9 cellular contexts compared by ENCODE assay signal in genomic region chr6:55528624-55529023, GRCh38. TPM values are rescaled to one million over a fixed set of nuclear protein-coding genes. Genes with fewer than 3 reads are reported as not detected.
A peak's percentile ranks its signal among the peaks of the same experiment; 100 is the strongest.
DNase-seq lines count a peak whose midpoint lies in the region; ATAC-seq and TF ChIP-seq lines count a peak whose summit lies in the region.
"Had no signal": no experiment of that assay in that cellular context is flagged by ENCODE, and none has a peak within 500 bp of the region (broad histone marks: within the 10 kb centered on the region; RNA-seq: fewer than 3 reads in every experiment).

No MANE protein-coding gene starts in this region.

- no peak overlapping the region for H3K4me3 ChIP-seq in skeletal muscle cell (ENCODE audit: low read depth, low read length)
- no peak overlapping the region for H3K4me3 ChIP-seq in CD8-positive, alpha-beta T cell (ENCODE audit: low read depth, low read length)

- H3K4me3 Mint-ChIP-seq in activated T-helper 1 cell treated with anti-CD3 and anti-CD28 coated beads, Interleukin-12 subunit alpha, Interleukin-12 subunit beta, Interleukin-2, Interleukin-4 antibody, amounts not matched to agents 30 ng/mL and 10 ng/mL and 1 ng/mL, durations not matched to agents 14 hours and 24 hours and 36 hours, result no peak overlapping the region
- H3K4me3 Mint-ChIP-seq in CD8-positive, alpha-beta T cell, result no peak overlapping the region
- H3K4me3 Mint-ChIP-seq: central memory CD8-positive, alpha-beta T cell had no signal

- no peaks in the 10 kb centered on the region for H3K36me3 ChIP-seq in CD8-positive, alpha-beta T cell (ENCODE audit: insufficient read depth, low read length)

- no peaks in the 10 kb centered on the region for H3K4me1 Mint-ChIP-seq in activated T-helper 1 cell treated with anti-CD3 and anti-CD28 coated beads, Interleukin-12 subunit alpha, Interleukin-12 subunit beta, Interleukin-2, Interleukin-4 antibody, amounts not matched to agents 30 ng/mL and 10 ng/mL and 1 ng/mL, durations not matched to agents 14 hours and 24 hours and 36 hours (ENCODE audit: low read depth)
- no peaks in the 10 kb centered on the region for H3K4me1 Mint-ChIP-seq in CD8-positive, alpha-beta T cell (ENCODE audit: low read depth)
- H3K4me1 Mint-ChIP-seq: central memory CD8-positive, alpha-beta T cell had no signal

- H3K27ac Mint-ChIP-seq in activated T-helper 1 cell treated with anti-CD3 and anti-CD28 coated beads, Interleukin-12 subunit alpha, Interleukin-12 subunit beta, Interleukin-2, Interleukin-4 antibody, amounts not matched to agents 30 ng/mL and 10 ng/mL and 1 ng/mL, durations not matched to agents 14 hours and 24 hours and 36 hours, result no peak overlapping the region
- H3K27ac Mint-ChIP-seq in CD8-positive, alpha-beta T cell, result no peak overlapping the region

- peak; percentile 75 for ATAC-seq in GM19397 (IDR thresholded peaks at IDR 0.05; ENCODE audit: unreplicated experiment)
- no peak for ATAC-seq in CD8-positive, alpha-beta T cell

- intact Hi-C loops in activated T-helper 1 cell treated with anti-CD3 and anti-CD28 coated beads, Interleukin-12 subunit alpha, Interleukin-12 subunit beta, Interleukin-2, Interleukin-4 antibody, amounts not matched to agents 30 ng/mL and 10 ng/mL and 1 ng/mL, durations not matched to agents 14 hours and 24 hours and 36 hours (cut with micrococcal nuclease), result no loop called here
- intact Hi-C loops in CD8-positive, alpha-beta T cell (cut with DNase I, micrococcal nuclease), result no loop called here

- peaks cover 3% of the 10 kb centered on the region for H3K9me3 Mint-ChIP-seq in activated T-helper 1 cell treated with anti-CD3 and anti-CD28 coated beads, Interleukin-12 subunit alpha, Interleukin-12 subunit beta, Interleukin-2, Interleukin-4 antibody, amounts not matched to agents 30 ng/mL and 10 ng/mL and 1 ng/mL, durations not matched to agents 14 hours and 24 hours and 36 hours
- H3K9me3 Mint-ChIP-seq in CD8-positive, alpha-beta T cell, result peaks cover 5% of the 10 kb centered on the region
- H3K9me3 Mint-ChIP-seq: central memory CD8-positive, alpha-beta T cell had no signal

- in situ Hi-C loops in T47D (cut with HindIII; ENCODE audit: low pct_unique_long_range_greater_than_20kb, low sequenced_read_pairs), result no loop called here

- no peaks in the 10 kb centered on the region for H3K9me3 ChIP-seq in CD8-positive, alpha-beta T cell (ENCODE audit: low read length)

- CTCF ChIA-PET in CD8-positive, alpha-beta T cell (lab: Charles Lee), result no interaction called here

- POLR2A ChIA-PET in CD8-positive, alpha-beta T cell (lab: Charles Lee), result no interaction called here

- H3K4me1 ChIP-seq in CD8-positive, alpha-beta T cell (ENCODE audit: insufficient read depth, low read length), result no peaks in the 10 kb centered on the region

- DNase-seq in AG09319 (ENCODE audit: extremely low read depth, low read depth) (no peak), LHCN-M2 (ENCODE audit: low read depth) (peak; percentile 64), T47D (ENCODE audit: low read depth in 1 of 2, low spot score in 1 of 2) (peak; percentile 11 to 58), skeletal muscle cell (ENCODE audit: low read depth) (peak; percentile 7), OCI-M2 (lab: John Stamatoyannopoulos, UW; ENCODE audit: unreplicated experiment) (no peak)
- DNase-seq in activated T-helper 1 cell treated with anti-CD3 and anti-CD28 coated beads, Interleukin-12 subunit alpha, Interleukin-12 subunit beta, Interleukin-2, Interleukin-4 antibody, amounts not matched to agents 30 ng/mL and 10 ng/mL and 1 ng/mL, durations not matched to agents 14 hours and 24 hours and 36 hours (ENCODE audit: low spot score), result no peak
- DNase-seq in CD8-positive, alpha-beta T cell, result no peak

- H3K27me3 ChIP-seq in CD8-positive, alpha-beta T cell (ENCODE audit: insufficient read depth, low read length), result no peaks in the 10 kb centered on the region

- no peak overlapping the region for H3K27ac ChIP-seq in CD8-positive, alpha-beta T cell (ENCODE audit: low read depth, low read length)

- peak; percentile 10 for TF ChIP-seq CTCF in AG09319 (IDR thresholded peaks at IDR 0.05; ENCODE audit: low read depth, low read length)
- TF ChIP-seq CTCF in CD8-positive, alpha-beta T cell (IDR thresholded peaks at IDR 0.05), result no peak

- no peaks in the 10 kb centered on the region for H3K36me3 Mint-ChIP-seq in activated T-helper 1 cell treated with anti-CD3 and anti-CD28 coated beads, Interleukin-12 subunit alpha, Interleukin-12 subunit beta, Interleukin-2, Interleukin-4 antibody, amounts not matched to agents 30 ng/mL and 10 ng/mL and 1 ng/mL, durations not matched to agents 14 hours and 24 hours and 36 hours (ENCODE audit: low read depth)
- no peaks in the 10 kb centered on the region for H3K36me3 Mint-ChIP-seq in CD8-positive, alpha-beta T cell

- H3K27me3 Mint-ChIP-seq in activated T-helper 1 cell treated with anti-CD3 and anti-CD28 coated beads, Interleukin-12 subunit alpha, Interleukin-12 subunit beta, Interleukin-2, Interleukin-4 antibody, amounts not matched to agents 30 ng/mL and 10 ng/mL and 1 ng/mL, durations not matched to agents 14 hours and 24 hours and 36 hours (ENCODE audit: insufficient read depth), result no peaks in the 10 kb centered on the region
- H3K27me3 Mint-ChIP-seq in CD8-positive, alpha-beta T cell (ENCODE audit: low read depth), result no peaks in the 10 kb centered on the region
- H3K27me3 Mint-ChIP-seq: central memory CD8-positive, alpha-beta T cell had no signal

RNA-seq across cellular contexts. Expression of gene HMGCLL1, which starts 50.4 kb away (rescaled TPM):
- total RNA-seq in LHCN-M2 (2014; rRNA removed), result not detected in 2 replicates
- not detected for polyA plus RNA-seq in LHCN-M2 (2012)
- not detected in 2 replicates for total RNA-seq in activated T-helper 1 cell treated with anti-CD3 and anti-CD28 coated beads, Interleukin-12 subunit alpha, Interleukin-12 subunit beta, Interleukin-2, Interleukin-4 antibody, amounts not matched to agents 30 ng/mL and 10 ng/mL and 1 ng/mL, durations not matched to agents 14 hours and 24 hours and 36 hours
- not detected for total RNA-seq in CD8-positive, alpha-beta T cell

Comparison
In these comparisons a context has a peak if more than half of its experiments do, and no peak if none do; other contexts are left out.
1. DNase-seq: peak in LHCN-M2 (single experiment), T47D (2 of 2) and skeletal muscle cell (single experiment); none in AG09319 (single experiment), OCI-M2 (single experiment), activated T-helper 1 cell treated with anti-CD3 and anti-CD28 coated beads, Interleukin-12 subunit alpha, Interleukin-12 subunit beta, Interleukin-2, Interleukin-4 antibody, amounts not matched to agents 30 ng/mL and 10 ng/mL and 1 ng/mL, durations not matched to agents 14 hours and 24 hours and 36 hours (single experiment) and CD8-positive, alpha-beta T cell (0 of 7).